1 cellular context compared by ENCODE assay signal in the genomic region with DNA sequence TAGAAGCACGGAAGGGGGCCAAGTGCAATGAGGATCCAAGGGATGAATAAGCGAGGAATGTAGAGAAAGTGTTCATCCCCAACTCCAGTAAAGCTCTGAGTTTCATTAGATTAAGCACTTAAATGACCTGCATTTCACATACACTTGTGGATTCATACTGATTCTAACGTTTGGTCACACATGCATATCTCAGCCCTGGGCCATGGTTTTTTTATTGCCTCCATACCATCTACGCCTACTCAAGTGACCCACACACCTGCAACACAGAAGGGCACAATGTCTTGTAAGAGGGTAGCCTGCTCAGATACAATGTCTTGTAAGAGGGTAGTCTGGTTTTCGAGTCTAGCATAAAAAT.
TF ChIP-seq lines count a peak whose summit lies in the region.

No MANE protein-coding gene starts in this region.

TF ChIP-seq in endothelial cell of umbilical vein, 7 proteins besides CTCF, POLR2A, EP300 and RAD21:
- TF ChIP-seq, protein P1, sequence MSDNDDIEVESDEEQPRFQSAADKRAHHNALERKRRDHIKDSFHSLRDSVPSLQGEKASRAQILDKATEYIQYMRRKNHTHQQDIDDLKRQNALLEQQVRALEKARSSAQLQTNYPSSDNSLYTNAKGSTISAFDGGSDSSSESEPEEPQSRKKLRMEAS (IDR thresholded peaks at IDR 0.05; ENCODE audit: insufficient read depth, insufficient read length): no peak
- no peak for TF ChIP-seq POLR2AphosphoS5 (IDR thresholded peaks at IDR 0.05; ENCODE audit: insufficient read depth, low read depth, low read length)
- no peak for TF ChIP-seq GATA2 (IDR thresholded peaks at IDR 0.05; ENCODE audit: insufficient read depth, insufficient read length, low read depth, low read length)
- TF ChIP-seq FOS (IDR thresholded peaks at IDR 0.05; ENCODE audit: borderline replicate concordance, insufficient read depth, low read length): no peak
- no peak for TF ChIP-seq JUN (IDR thresholded peaks at IDR 0.05; ENCODE audit: borderline replicate concordance, insufficient read depth, insufficient read length, low read depth)
- TF ChIP-seq MYC (IDR thresholded peaks at IDR 0.05; ENCODE audit: low read depth, low read length): no peak
- TF ChIP-seq EZH2 (IDR thresholded peaks at IDR 0.05; ENCODE audit: borderline replicate concordance, low read depth, low read length, severe bottlenecking): no peak
TF ChIP-seq in endothelial cell of umbilical vein: peak in this region for 0.
